In the genomic region with DNA sequence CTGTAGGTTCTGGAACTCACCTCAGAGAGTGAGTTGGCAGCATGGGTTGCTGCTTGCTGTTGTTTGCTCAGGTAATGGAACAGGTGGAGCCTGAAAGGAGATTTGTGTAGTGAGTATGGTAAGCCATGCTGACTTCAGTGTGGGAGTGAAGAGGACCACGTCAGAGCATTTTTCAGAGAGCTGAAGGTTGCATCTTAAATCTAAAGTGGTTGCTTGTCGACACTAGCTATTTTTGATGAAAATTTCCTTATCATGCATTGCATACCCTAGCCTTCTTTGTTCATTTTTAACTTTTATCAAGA, we compare ENCODE assay signal across 14 cellular contexts. TPM values are rescaled to one million over a fixed set of nuclear protein-coding genes. Genes with fewer than 3 reads are reported as not detected.
"Had no signal": no experiment of that assay in that cellular context is flagged by ENCODE, and none has a peak within 500 bp of the region (broad histone marks: within the 10 kb centered on the region; RNA-seq: fewer than 3 reads in every experiment).

No MANE protein-coding gene starts in this region.

- H3K27ac ChIP-seq: adrenal gland, ovary, right lobe of liver, thoracic aorta, upper lobe of right lung had no signal

- DNase-seq: activated gamma-delta T cell, kidney, T1000, upper lobe of right lung had no signal

- H3K9me3 ChIP-seq: adrenal gland, ovary, right lobe of liver, thoracic aorta, upper lobe of right lung had no signal

- FAIRE-seq: frontal cortex, small intestine had no signal

- H3K4me3 ChIP-seq: adrenal gland, ovary, right lobe of liver, thoracic aorta, upper lobe of right lung had no signal

- H3K36me3 ChIP-seq: adrenal gland, ovary, right lobe of liver, thoracic aorta, upper lobe of right lung had no signal

- H3K27me3 ChIP-seq: adrenal gland, ovary, right lobe of liver, upper lobe of right lung had no signal

- H3K4me1 ChIP-seq: right lobe of liver, upper lobe of right lung had no signal

RNA-seq across cellular contexts. Expression of a gene that starts 57.6 kb away (rescaled TPM):
- total RNA-seq: dermis blood vessel endothelial cell, epithelial cell of proximal tubule, neural crest cell, pulmonary artery endothelial cell had no signal
